ENCODE assay signal across 24 cellular contexts in the genomic region with DNA sequence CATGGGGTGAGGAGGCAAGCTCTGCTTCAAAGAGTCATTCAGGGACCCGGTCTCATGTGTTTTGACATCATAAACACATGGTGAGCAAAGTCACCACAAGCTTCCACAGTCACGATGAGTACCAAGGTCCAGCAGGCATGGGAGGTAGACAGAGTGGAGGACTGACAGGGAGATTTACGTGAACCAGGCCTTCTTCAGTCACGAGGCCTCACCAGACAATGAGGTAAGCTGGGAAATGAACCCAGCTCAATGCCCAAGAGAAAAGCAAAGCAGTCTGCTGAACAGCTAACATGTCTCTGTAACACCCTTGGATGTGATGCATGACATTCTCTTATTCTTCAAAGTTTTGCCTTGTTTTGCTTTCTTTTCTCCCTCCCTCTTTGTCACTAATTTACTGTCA. TPM values are rescaled to one million over a fixed set of nuclear protein-coding genes. Genes with fewer than 3 reads are reported as not detected.
A peak's percentile ranks its signal among the peaks of the same experiment; 100 is the strongest.
DNase-seq lines count a peak whose midpoint lies in the region; ATAC-seq and TF ChIP-seq lines count a peak whose summit lies in the region.
"Had no signal": no experiment of that assay in that cellular context is flagged by ENCODE, and none has a peak within 500 bp of the region (broad histone marks: within the 10 kb centered on the region; RNA-seq: fewer than 3 reads in every experiment).

No MANE protein-coding gene starts in this region.

- H3K27me3 ChIP-seq in Karpas-422 (ENCODE audit: low read length) (no peaks in the 10 kb centered on the region), colonic mucosa (no peaks in the 10 kb centered on the region)
- H3K27me3 ChIP-seq: body of pancreas, tibial nerve had no signal

- peak overlapping the region; percentile 40 for H3K9ac ChIP-seq in Karpas-422 (ENCODE audit: low read length)
- no peak overlapping the region for H3K9ac ChIP-seq in colonic mucosa (ENCODE audit: low read depth in 2 of 2, low read length in 2 of 2)

- no peaks in the 10 kb centered on the region for H3K9me2 ChIP-seq in Karpas-422 (replicated peaks; ENCODE audit: insufficient read depth, low read length)

- TF ChIP-seq CTCF in CD14-positive monocyte (IDR thresholded peaks at IDR 0.05), result no peak
- no peak for TF ChIP-seq CTCF in endothelial cell (IDR thresholded peaks at IDR 0.05; ENCODE audit: unreplicated experiment)
- no peak for TF ChIP-seq CTCF in colonic mucosa (IDR thresholded peaks at IDR 0.05)

- H3K4me3 ChIP-seq in Karpas-422 (ENCODE audit: low read length) (peak overlapping the region; percentile 30; the same call in 1 of the 2 replicates), colonic mucosa (no peak overlapping the region)
- H3K4me3 ChIP-seq: body of pancreas, mucosa of descending colon, tibial nerve had no signal

- DNase-seq in CD14-positive monocyte (ENCODE audit: low spot score) (peak; percentile 50), Karpas-422 (peak; percentile 76), kidney tubule cell (ENCODE audit: low spot score) (peak; percentile 1), endothelial cell (ENCODE audit: low spot score) (no peak), colonic mucosa (no peak)
- DNase-seq in stimulated activated CD4-positive, alpha-beta T cell treated with anti-CD3 and anti-CD28 coated beads, Interleukin-2, amount 100 ng/mL, for 48 hours, result no peak
- DNase-seq: activated T-cell treated with anti-CD3 and anti-CD28 coated beads, Interleukin-2, amount 50 U/mL, for 48 hours; body of pancreas; CD8-positive, alpha-beta T cell; left colon; mucosa of descending colon; NCI-H2029 treated with DMSO at 0.1 percent for 48 hours; SHP77; stimulated activated CD4-positive, alpha-beta T cell treated with anti-CD3 and anti-CD28 coated beads, Interleukin-12 subunit alpha, Interleukin-12 subunit beta, amount 100 ng/mL, for 4 hours had no signal

- H3K4me1 ChIP-seq in Karpas-422 (ENCODE audit: low read length), result peaks cover 68% of the 10 kb centered on the region
- H3K4me1 ChIP-seq in colonic mucosa, result no peaks in the 10 kb centered on the region
- H3K4me1 ChIP-seq: body of pancreas, tibial nerve had no signal

- H3K27me3 Mint-ChIP-seq in CD14-positive monocyte (ENCODE audit: low read depth in 3 of 3), result peaks cover 5 to 24% (median 6%) of the 10 kb centered on the region in 3 donors
- no peaks in the 10 kb centered on the region for H3K27me3 Mint-ChIP-seq in endothelial cell (ENCODE audit: unreplicated experiment)
- H3K27me3 Mint-ChIP-seq: activated naive CD8-positive, alpha-beta T cell had no signal

- H3K27ac ChIP-seq in Karpas-422 (ENCODE audit: low read length) (peak overlapping the region; percentile 87), colonic mucosa (no peak overlapping the region)
- H3K27ac ChIP-seq: body of pancreas, tibial nerve had no signal

- H3K4me3 Mint-ChIP-seq in CD14-positive monocyte, result no peak overlapping the region
- no peak overlapping the region for H3K4me3 Mint-ChIP-seq in endothelial cell (ENCODE audit: unreplicated experiment)
- H3K4me3 Mint-ChIP-seq: activated naive CD8-positive, alpha-beta T cell; CD8-positive, alpha-beta T cell; dendritic cell treated with granulocyte-macrophage colony-stimulating factor and Interleukin-4, amounts not matched to agents 40 ng/mL and 50 ng/mL, for 4 days; IgD-negative memory B cell had no signal

- H3K9me3 ChIP-seq in Karpas-422 (ENCODE audit: low read length) (no peaks in the 10 kb centered on the region), colonic mucosa (no peaks in the 10 kb centered on the region)
- H3K9me3 ChIP-seq: body of pancreas, mucosa of descending colon, tibial nerve had no signal

- ATAC-seq in GM19035 (IDR thresholded peaks at IDR 0.05; ENCODE audit: unreplicated experiment), result peak; percentile 55
- ATAC-seq in GM19452 (IDR thresholded peaks at IDR 0.05; ENCODE audit: unreplicated experiment), result no peak
- ATAC-seq: body of pancreas; CD8-positive, alpha-beta T cell; left colon; mucosa of descending colon had no signal

- H3K4me1 Mint-ChIP-seq in CD14-positive monocyte (peaks cover 24% of the 10 kb centered on the region), endothelial cell (ENCODE audit: unreplicated experiment) (no peaks in the 10 kb centered on the region)

- no peaks in the 10 kb centered on the region for H4K20me1 ChIP-seq in Karpas-422 (ENCODE audit: insufficient read depth, low read depth, low read length)

- H3K79me2 ChIP-seq in Karpas-422 (ENCODE audit: low read length), result no peaks in the 10 kb centered on the region

- H3K9me3 Mint-ChIP-seq in CD14-positive monocyte (peaks cover 0 to 2% (median 0%) of the 10 kb centered on the region in 7 donors), endothelial cell (ENCODE audit: unreplicated experiment) (no peaks in the 10 kb centered on the region)
- H3K9me3 Mint-ChIP-seq: CD8-positive, alpha-beta T cell; dendritic cell treated with granulocyte-macrophage colony-stimulating factor and Interleukin-4, amounts not matched to agents 40 ng/mL and 50 ng/mL, for 4 days had no signal

- H3K27ac Mint-ChIP-seq in CD14-positive monocyte (peak overlapping the region; percentile 40 to 90 (median 78)), endothelial cell (ENCODE audit: unreplicated experiment) (no peak overlapping the region)
- H3K27ac Mint-ChIP-seq: activated naive CD8-positive, alpha-beta T cell; CD8-positive, alpha-beta T cell; dendritic cell treated with granulocyte-macrophage colony-stimulating factor and Interleukin-4, amounts not matched to agents 40 ng/mL and 50 ng/mL, for 4 days had no signal

- intact Hi-C loops in CD14-positive monocyte (cut with micrococcal nuclease) (no loop called here), colonic mucosa (cut with DNase I) (no loop called here)

- H3K4me2 ChIP-seq in Karpas-422 (ENCODE audit: low read depth, low read length, poor library complexity, severe bottlenecking), result peak overlapping the region; percentile 63

- H3K36me3 ChIP-seq in Karpas-422 (ENCODE audit: insufficient read depth, low read length) (no peaks in the 10 kb centered on the region), colonic mucosa (no peaks in the 10 kb centered on the region)
- H3K36me3 ChIP-seq: tibial nerve had no signal

- no peaks in the 10 kb centered on the region for H3K36me3 Mint-ChIP-seq in CD14-positive monocyte
- no peaks in the 10 kb centered on the region for H3K36me3 Mint-ChIP-seq in endothelial cell (ENCODE audit: low read depth, unreplicated experiment)
- H3K36me3 Mint-ChIP-seq: activated naive CD8-positive, alpha-beta T cell; CD8-positive, alpha-beta T cell; IgD-negative memory B cell had no signal

- H2AFZ ChIP-seq in Karpas-422 (ENCODE audit: low read length), result no peak overlapping the region

RNA-seq across cellular contexts. Expression of gene PPP1R17, which starts 8.8 kb away (rescaled TPM):
- 1 to 10 TPM in 1 of 2 donors, under 1 TPM in 1; 0.85 to 2.0 TPM for polyA plus RNA-seq in CD14-positive monocyte
- 0.22 and 7.9 TPM in 2 replicates for total RNA-seq in Karpas-422 (2014; rRNA removed; shearing (Covaris generic); ENCODE audit: low replicate concordance)
- total RNA-seq in endothelial cell (ENCODE audit: unreplicated experiment) (0.36 TPM), colonic mucosa (not detected)
- total RNA-seq: body of pancreas; CD8-positive, alpha-beta T cell; epithelial cell of proximal tubule; left colon; mucosa of descending colon; NCI-H460; renal cortical epithelial cell; T-helper 1 cell treated with Interleukin-12 subunit alpha and Interleukin-12 subunit beta and Interleukin-4 antibody, amounts not matched to agents 30 ng/mL and 1 ng/mL, for 36 hours had no signal
- polyA plus RNA-seq: IgD-negative memory B cell had no signal

Comparison
In these comparisons a context has a peak if more than half of its experiments do, and no peak if none do; other contexts are left out.
1. DNase-seq: peak in CD14-positive monocyte (single experiment), Karpas-422 (single experiment) and kidney tubule cell (single experiment); none in endothelial cell (single experiment), colonic mucosa (single experiment) and stimulated activated CD4-positive, alpha-beta T cell treated with anti-CD3 and anti-CD28 coated beads, Interleukin-2, amount 100 ng/mL, for 48 hours (0 of 2).